ENCODE assay signal across 1 cellular context in genomic region chr22:36608987-36609386, GRCh38.
TF ChIP-seq lines count a peak whose summit lies in the region.

No MANE protein-coding gene starts in this region.

TF ChIP-seq in WTC11, 78 proteins besides CTCF, POLR2A, EP300 and RAD21 (continued from another document and continues in another):
- TF ChIP-seq MAX (CRISPR knock-in tag; IDR thresholded peaks at IDR 0.05) = peak; percentile 48; the same call in 1 of the 2 replicates
- no peak; the same call in 1 of the 2 replicates for TF ChIP-seq STAT6 (CRISPR knock-in tag; conservative IDR thresholded peaks at IDR 0.05; ENCODE audit: low read depth)
- TF ChIP-seq ZNF219 (CRISPR knock-in tag; IDR thresholded peaks at IDR 0.05; ENCODE audit: borderline replicate concordance) = peak; percentile 82; the same call in 1 of the 2 replicates
- TF ChIP-seq IRF2 (CRISPR knock-in tag; IDR thresholded peaks at IDR 0.05; ENCODE audit: borderline replicate concordance, low read depth) = peak; percentile 73; the same call in 1 of the 2 replicates
- no peak for TF ChIP-seq ZNF121 (CRISPR knock-in tag; IDR thresholded peaks at IDR 0.05)
- peak; percentile 68; the same call in 1 of the 2 replicates for TF ChIP-seq ZNF317 (CRISPR knock-in tag; IDR thresholded peaks at IDR 0.05; ENCODE audit: borderline replicate concordance, low read depth)
- no peak for TF ChIP-seq ZNF423 (CRISPR knock-in tag; IDR thresholded peaks at IDR 0.05)
- TF ChIP-seq SOX15 (CRISPR knock-in tag; IDR thresholded peaks at IDR 0.05) = no peak
- peak; percentile 87; the same call in 1 of the 2 replicates for TF ChIP-seq RELA (CRISPR knock-in tag; IDR thresholded peaks at IDR 0.05; ENCODE audit: borderline replicate concordance)
- TF ChIP-seq NR1H2 (CRISPR knock-in tag; IDR thresholded peaks at IDR 0.05) = peak; percentile 86
- peak; percentile 96 for TF ChIP-seq JUN (CRISPR knock-in tag; IDR thresholded peaks at IDR 0.05)
- peak; percentile 89; the same call in 1 of the 2 replicates for TF ChIP-seq TEAD1 (CRISPR knock-in tag; IDR thresholded peaks at IDR 0.05)
- TF ChIP-seq E2F1 (CRISPR knock-in tag; IDR thresholded peaks at IDR 0.05) = peak; percentile 87; the same call in 1 of the 2 replicates
- TF ChIP-seq ATF1 (CRISPR knock-in tag; IDR thresholded peaks at IDR 0.05) = peak; percentile 84; the same call in 1 of the 2 replicates
- TF ChIP-seq ERG (CRISPR knock-in tag; IDR thresholded peaks at IDR 0.05) = no peak
- peak; percentile 94 for TF ChIP-seq TP53 (CRISPR knock-in tag; IDR thresholded peaks at IDR 0.05)
- peak; percentile 76; the same call in 1 of the 2 replicates for TF ChIP-seq ATF6 (CRISPR knock-in tag; IDR thresholded peaks at IDR 0.05)
- TF ChIP-seq ZNF416 (CRISPR knock-in tag; IDR thresholded peaks at IDR 0.05) = no peak
- TF ChIP-seq HMGXB4 (CRISPR knock-in tag; IDR thresholded peaks at IDR 0.05) = peak; percentile 78; the same call in 1 of the 2 replicates
- TF ChIP-seq ZNF281 (CRISPR knock-in tag; IDR thresholded peaks at IDR 0.05) = peak; percentile 85; the same call in 1 of the 2 replicates
- no peak for TF ChIP-seq NFYB (CRISPR knock-in tag; conservative IDR thresholded peaks at IDR 0.05; ENCODE audit: low read depth)
- no peak for TF ChIP-seq PRRX2 (CRISPR knock-in tag; IDR thresholded peaks at IDR 0.05)
- TF ChIP-seq ZNF532 (CRISPR knock-in tag; IDR thresholded peaks at IDR 0.05; ENCODE audit: borderline replicate concordance) = no peak
- peak; percentile 69 for TF ChIP-seq ETV6 (CRISPR knock-in tag; IDR thresholded peaks at IDR 0.05)
- peak; percentile 92 for TF ChIP-seq FOXK1 (CRISPR knock-in tag; IDR thresholded peaks at IDR 0.05)
- no peak; the same call in 1 of the 2 replicates for TF ChIP-seq KAT7 (CRISPR knock-in tag; IDR thresholded peaks at IDR 0.05; ENCODE audit: borderline replicate concordance)
- TF ChIP-seq USF2 (CRISPR knock-in tag; IDR thresholded peaks at IDR 0.05) = peak; percentile 58
- TF ChIP-seq GRHL2 (CRISPR knock-in tag; IDR thresholded peaks at IDR 0.05; ENCODE audit: insufficient replicate concordance, severe bottlenecking) = no peak
- peak; percentile 88 for TF ChIP-seq NR2C2 (CRISPR knock-in tag; IDR thresholded peaks at IDR 0.05)
- peak; percentile 66; the same call in 1 of the 2 replicates for TF ChIP-seq E2F4 (CRISPR knock-in tag; IDR thresholded peaks at IDR 0.05; ENCODE audit: borderline replicate concordance, low read depth)
- TF ChIP-seq E2F5 (CRISPR knock-in tag; IDR thresholded peaks at IDR 0.05) = peak; percentile 83
- no peak for TF ChIP-seq MXD4 (CRISPR knock-in tag; IDR thresholded peaks at IDR 0.05; ENCODE audit: borderline replicate concordance)
- peak; percentile 95 for TF ChIP-seq FOXP4 (CRISPR knock-in tag; IDR thresholded peaks at IDR 0.05)
- TF ChIP-seq MYBL2 (CRISPR knock-in tag; IDR thresholded peaks at IDR 0.05) = peak; percentile 91
